In the genomic region with DNA sequence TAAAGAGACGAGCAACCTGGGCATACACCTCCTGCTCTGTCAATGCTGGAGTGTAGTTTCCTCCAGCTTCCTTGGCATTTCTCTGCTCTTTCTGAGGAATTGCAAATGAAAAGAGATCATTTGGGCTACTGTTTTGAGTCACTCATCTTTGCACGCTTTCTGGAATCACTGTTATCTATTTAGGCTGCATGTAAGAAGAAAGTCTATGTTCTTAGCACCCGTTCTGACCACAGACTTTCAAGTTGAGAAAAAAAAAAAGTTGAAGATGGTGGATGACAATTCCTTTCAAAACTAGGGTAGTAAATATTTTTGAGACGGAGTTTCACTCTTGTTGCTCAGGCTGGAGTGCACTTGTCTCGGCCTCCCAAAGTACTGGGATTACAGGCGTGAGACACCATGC, we compare ENCODE assay signal across 1 cellular context.
TF ChIP-seq lines count a peak whose summit lies in the region.

No MANE protein-coding gene starts in this region.

TF ChIP-seq in GM12878, 131 proteins besides CTCF, POLR2A, EP300 and RAD21:
- TF ChIP-seq CHD1 (IDR thresholded peaks at IDR 0.05; ENCODE audit: low read depth, low read length) (no peak), JUNB (IDR thresholded peaks at IDR 0.05) (no peak), RUNX3 (IDR thresholded peaks at IDR 0.05; ENCODE audit: low read length) (peak; percentile 47)
- TF ChIP-seq, protein P1, sequence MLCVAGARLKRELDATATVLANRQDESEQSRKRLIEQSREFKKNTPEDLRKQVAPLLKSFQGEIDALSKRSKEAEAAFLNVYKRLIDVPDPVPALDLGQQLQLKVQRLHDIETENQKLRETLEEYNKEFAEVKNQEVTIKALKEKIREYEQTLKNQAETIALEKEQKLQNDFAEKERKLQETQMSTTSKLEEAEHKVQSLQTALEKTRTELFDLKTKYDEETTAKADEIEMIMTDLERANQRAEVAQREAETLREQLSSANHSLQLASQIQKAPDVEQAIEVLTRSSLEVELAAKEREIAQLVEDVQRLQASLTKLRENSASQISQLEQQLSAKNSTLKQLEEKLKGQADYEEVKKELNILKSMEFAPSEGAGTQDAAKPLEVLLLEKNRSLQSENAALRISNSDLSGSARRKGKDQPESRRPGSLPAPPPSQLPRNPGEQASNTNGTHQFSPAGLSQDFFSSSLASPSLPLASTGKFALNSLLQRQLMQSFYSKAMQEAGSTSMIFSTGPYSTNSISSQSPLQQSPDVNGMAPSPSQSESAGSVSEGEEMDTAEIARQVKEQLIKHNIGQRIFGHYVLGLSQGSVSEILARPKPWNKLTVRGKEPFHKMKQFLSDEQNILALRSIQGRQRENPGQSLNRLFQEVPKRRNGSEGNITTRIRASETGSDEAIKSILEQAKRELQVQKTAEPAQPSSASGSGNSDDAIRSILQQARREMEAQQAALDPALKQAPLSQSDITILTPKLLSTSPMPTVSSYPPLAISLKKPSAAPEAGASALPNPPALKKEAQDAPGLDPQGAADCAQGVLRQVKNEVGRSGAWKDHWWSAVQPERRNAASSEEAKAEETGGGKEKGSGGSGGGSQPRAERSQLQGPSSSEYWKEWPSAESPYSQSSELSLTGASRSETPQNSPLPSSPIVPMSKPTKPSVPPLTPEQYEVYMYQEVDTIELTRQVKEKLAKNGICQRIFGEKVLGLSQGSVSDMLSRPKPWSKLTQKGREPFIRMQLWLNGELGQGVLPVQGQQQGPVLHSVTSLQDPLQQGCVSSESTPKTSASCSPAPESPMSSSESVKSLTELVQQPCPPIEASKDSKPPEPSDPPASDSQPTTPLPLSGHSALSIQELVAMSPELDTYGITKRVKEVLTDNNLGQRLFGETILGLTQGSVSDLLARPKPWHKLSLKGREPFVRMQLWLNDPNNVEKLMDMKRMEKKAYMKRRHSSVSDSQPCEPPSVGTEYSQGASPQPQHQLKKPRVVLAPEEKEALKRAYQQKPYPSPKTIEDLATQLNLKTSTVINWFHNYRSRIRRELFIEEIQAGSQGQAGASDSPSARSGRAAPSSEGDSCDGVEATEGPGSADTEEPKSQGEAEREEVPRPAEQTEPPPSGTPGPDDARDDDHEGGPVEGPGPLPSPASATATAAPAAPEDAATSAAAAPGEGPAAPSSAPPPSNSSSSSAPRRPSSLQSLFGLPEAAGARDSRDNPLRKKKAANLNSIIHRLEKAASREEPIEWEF (IDR thresholded peaks at IDR 0.05; ENCODE audit: insufficient replicate concordance, low read depth, low read length): no peak
